Comparison of ENCODE assay signal across 18 cellular contexts in genomic region chr3:133167340-133168024, GRCh38.
"Had no signal": no experiment of that assay in that cellular context is flagged by ENCODE, and none has a peak within 500 bp of the region (broad histone marks: within the 10 kb centered on the region; RNA-seq: fewer than 3 reads in every experiment).

No MANE protein-coding gene starts in this region.

- DNase-seq: IMR-90, Karpas-422, KG1, MG63, NCI-H1092, NCI-H1105 treated with DMSO at 0.1 percent for 48 hours, NCI-H1417 treated with DMSO at 0.1 percent for 48 hours, NCI-H146, NCI-H1694 treated with DMSO at 0.1 percent for 48 hours, NCI-H1930, NCI-H2081, NCI-H2107, NCI-H2227 treated with DMSO at 0.1 percent for 48 hours, NCI-H526 treated with DMSO at 0.1 percent for 48 hours, NCI-H774, RPMI8226, SHP77, SK-N-SH had no signal
